18 cellular contexts compared by ENCODE assay signal in the genomic region with DNA sequence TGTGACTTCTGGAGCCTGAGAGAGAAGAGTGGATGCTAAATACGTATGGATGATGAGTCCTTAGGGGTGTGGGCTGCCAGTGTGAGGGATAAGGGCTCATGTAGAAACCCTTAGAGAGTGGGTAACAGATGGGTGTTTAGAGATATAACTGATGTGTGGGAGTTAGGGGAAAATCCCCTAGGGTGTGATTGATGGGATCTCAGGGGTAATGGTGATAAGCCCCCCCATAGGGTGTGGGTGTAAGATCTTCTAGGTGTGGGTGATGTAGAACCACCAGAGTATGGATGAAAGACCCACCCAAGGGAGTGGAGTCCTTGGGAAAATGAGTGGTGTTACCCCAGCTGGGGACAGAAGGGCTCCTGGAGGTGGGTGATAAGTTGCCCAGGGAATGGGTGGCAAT. TPM values are rescaled to one million over a fixed set of nuclear protein-coding genes. Genes with fewer than 3 reads are reported as not detected.
DNase-seq lines count a peak whose midpoint lies in the region; ATAC-seq and TF ChIP-seq lines count a peak whose summit lies in the region.
"Had no signal": no experiment of that assay in that cellular context is flagged by ENCODE, and none has a peak within 500 bp of the region (broad histone marks: within the 10 kb centered on the region; RNA-seq: fewer than 3 reads in every experiment).

No MANE protein-coding gene starts in this region.

- ATAC-seq in left lobe of liver, result no peak
- ATAC-seq in GM19324 (IDR thresholded peaks at IDR 0.05; ENCODE audit: low FRiP score, unreplicated experiment), result no peak

- H3K4me3 ChIP-seq in HEK293 (ENCODE audit: low read depth, low read length) (no peak overlapping the region), uterus (no peak overlapping the region)
- H3K4me3 ChIP-seq: GM23248 had no signal

- H3K27me3 ChIP-seq in uterus, result peaks cover 0 to 6% of the 10 kb centered on the region in 2 donors

- TF ChIP-seq CTCF in GM13976 (IDR thresholded peaks at IDR 0.05; ENCODE audit: borderline replicate concordance, control extremely low read depth, extremely low read depth, insufficient read depth, missing control alignments) (no peak), HEK293 (tag by site-specific recombination; IDR thresholded peaks at IDR 0.05) (no peak), uterus (IDR thresholded peaks at IDR 0.05) (no peak)

- DNase-seq in GM13976 (ENCODE audit: low spot score) (peak; percentile 12), left lobe of liver (ENCODE audit: low spot score) (peak; percentile 22), KG1 (lab: John Stamatoyannopoulos, UW) (no peak), uterus (no peak)
- DNase-seq: C1 segment of cervical spinal cord; Calu3; CD4-positive, alpha-beta memory T cell; COR-L47; DMS53; DMS79 treated with DMSO at 0.1 percent for 48 hours; GF-D8; GM23248; H7; HCEC 1CT had no signal

- H3K4me1 ChIP-seq in HEK293 (ENCODE audit: control insufficient read depth, insufficient read depth, low read length) (no peaks in the 10 kb centered on the region), uterus (peaks cover 0 to 4% of the 10 kb centered on the region in 2 donors)

- in situ Hi-C loops in GM13976 (cut with MboI; ENCODE audit: low sequenced_read_pairs, unreplicated experiment), result no loop called here

- TF ChIP-seq POLR2A in uterus (IDR thresholded peaks at IDR 0.05), result no peak

- H3K27ac ChIP-seq in HEK293 (ENCODE audit: extremely low read depth, low read depth, low read length) (no peak overlapping the region), uterus (no peak overlapping the region)
- H3K27ac ChIP-seq: GM23248 had no signal

- intact Hi-C loops in uterus (cut with DNase I; ENCODE audit: low total_unique reads), result no loop called here

- CTCF ChIA-PET in HEK293 (lab: Yijun Ruan, JAX), result no interaction called here

- H3K36me3 ChIP-seq in HEK293 (ENCODE audit: control insufficient read depth in 2 of 2, insufficient read depth in 1 of 2, low read length in 2 of 2) (peaks cover 0 to 2% of the 10 kb centered on the region in 2 experiments; a peak in 1 of 3 replicates), uterus (no peaks in the 10 kb centered on the region)

- no peaks in the 10 kb centered on the region for H3K9me3 ChIP-seq in HEK293 (ENCODE audit: control insufficient read depth, insufficient read depth, low read depth, low read length)
- no peaks in the 10 kb centered on the region for H3K9me3 ChIP-seq in uterus

- POLR2A ChIA-PET in HEK293 (lab: Yijun Ruan, JAX), result no interaction called here

TF ChIP-seq in HEK293, 187 proteins besides CTCF, POLR2A, EP300 and RAD21:
- TF ChIP-seq PBX3 (CRISPR knock-in tag; IDR thresholded peaks at IDR 0.05), result no peak
- peak; percentile 82 for TF ChIP-seq ZFHX2 (tag by site-specific recombination; conservative IDR thresholded peaks at IDR 0.05)
- no peak for TF ChIP-seq ZNF140 (tag by site-specific recombination; IDR thresholded peaks at IDR 0.05)
- no peak for TF ChIP-seq ZNF558 (tag by site-specific recombination; IDR thresholded peaks at IDR 0.05)
- TF ChIP-seq, protein P1, sequence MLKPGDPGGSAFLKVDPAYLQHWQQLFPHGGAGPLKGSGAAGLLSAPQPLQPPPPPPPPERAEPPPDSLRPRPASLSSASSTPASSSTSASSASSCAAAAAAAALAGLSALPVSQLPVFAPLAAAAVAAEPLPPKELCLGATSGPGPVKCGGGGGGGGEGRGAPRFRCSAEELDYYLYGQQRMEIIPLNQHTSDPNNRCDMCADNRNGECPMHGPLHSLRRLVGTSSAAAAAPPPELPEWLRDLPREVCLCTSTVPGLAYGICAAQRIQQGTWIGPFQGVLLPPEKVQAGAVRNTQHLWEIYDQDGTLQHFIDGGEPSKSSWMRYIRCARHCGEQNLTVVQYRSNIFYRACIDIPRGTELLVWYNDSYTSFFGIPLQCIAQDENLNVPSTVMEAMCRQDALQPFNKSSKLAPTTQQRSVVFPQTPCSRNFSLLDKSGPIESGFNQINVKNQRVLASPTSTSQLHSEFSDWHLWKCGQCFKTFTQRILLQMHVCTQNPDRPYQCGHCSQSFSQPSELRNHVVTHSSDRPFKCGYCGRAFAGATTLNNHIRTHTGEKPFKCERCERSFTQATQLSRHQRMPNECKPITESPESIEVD (tag by site-specific recombination; IDR thresholded peaks at IDR 0.05), result no peak
- no peak for TF ChIP-seq ZBTB17 (tag by site-specific recombination; IDR thresholded peaks at IDR 0.05)
- TF ChIP-seq EGR2 (tag by site-specific recombination; IDR thresholded peaks at IDR 0.05; ENCODE audit: low read depth), result peak; percentile 95

RNA-seq across cellular contexts. Expression of gene SLC12A5, which starts 26.3 kb away (rescaled TPM):
- total RNA-seq in left lobe of liver, result not detected
- total RNA-seq in uterus, result under 1 TPM in 1 of 4 donors, not detected in 3; 0.35 TPM
- total RNA-seq: CD4-positive, alpha-beta memory T cell; Daoy; GM23248 had no signal

RNA-seq across cellular contexts. Expression of gene NCOA5, which starts 34.5 kb away (rescaled TPM):
- 8.2 TPM for total RNA-seq in left lobe of liver
- total RNA-seq in uterus, result 10 to 100 TPM in 3 of 4 donors, 1 to 10 TPM in 1; 8.2 to 37.8 (median 29.5) TPM

RNA-seq across cellular contexts. Expression of gene MMP9, which starts 46.6 kb away (rescaled TPM):
- 1.6 TPM for total RNA-seq in left lobe of liver
- total RNA-seq in uterus, result under 1 TPM in 2 of 4 donors, not detected in 2; 0.24 to 0.35 TPM
- total RNA-seq: Calu3, G401, GM23248 had no signal

Comparison
In these comparisons a context has a peak if more than half of its experiments do, and no peak if none do; other contexts are left out.
1. DNase-seq: peak in GM13976 (single experiment) and left lobe of liver (single experiment); none in KG1 (single experiment) and uterus (0 of 2).